In the genomic region with DNA sequence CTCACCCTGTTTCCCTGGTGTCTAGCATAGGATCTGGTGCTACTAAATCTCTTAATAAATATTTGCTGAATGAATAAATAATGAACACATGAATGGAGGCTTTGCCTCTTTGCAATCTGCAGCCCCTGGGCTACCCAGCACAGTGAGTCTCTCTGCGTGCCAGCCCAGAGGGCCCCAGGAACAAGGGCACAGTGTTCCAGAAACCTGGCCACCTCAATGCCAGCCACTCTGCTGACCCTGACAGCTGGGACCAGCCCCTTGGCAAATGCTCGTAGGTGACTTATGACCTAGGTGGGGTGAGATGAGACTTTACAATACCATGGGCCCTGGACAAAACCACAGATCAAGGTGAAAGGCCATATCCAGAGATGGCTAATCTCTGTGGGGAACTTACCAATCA, we compare ENCODE assay signal across 9 cellular contexts. TPM values are rescaled to one million over a fixed set of nuclear protein-coding genes. Genes with fewer than 3 reads are reported as not detected.
DNase-seq lines count a peak whose midpoint lies in the region; ATAC-seq and TF ChIP-seq lines count a peak whose summit lies in the region.
"Had no signal": no experiment of that assay in that cellular context is flagged by ENCODE, and none has a peak within 500 bp of the region (broad histone marks: within the 10 kb centered on the region; RNA-seq: fewer than 3 reads in every experiment).

No MANE protein-coding gene starts in this region.

- H3K9me3 ChIP-seq in right lobe of liver = no peaks in the 10 kb centered on the region
- H3K9me3 ChIP-seq in testis = no peaks in the 10 kb centered on the region

- no peak overlapping the region for H3K4me3 ChIP-seq in brain microvascular endothelial cell (ENCODE audit: low read depth, low read length)
- no peak overlapping the region for H3K4me3 ChIP-seq in right lobe of liver
- H3K4me3 ChIP-seq in testis = no peak overlapping the region

- H3K27me3 ChIP-seq in brain microvascular endothelial cell (replicated peaks) = no peaks in the 10 kb centered on the region
- H3K27me3 ChIP-seq in right lobe of liver = no peaks in the 10 kb centered on the region
- H3K27me3 ChIP-seq in testis = no peaks in the 10 kb centered on the region

- WGBS in right lobe of liver (ENCODE audit: insufficient coverage, low coverage, low lambda C conversion rate, missing lambda C conversion rate) = no CpG with 5 or more reads among the region's 2 CpGs
- WGBS in testis, 2 donors = 48 to 78% methylated on average over 2 of the region's 2 CpGs

- TF ChIP-seq CTCF in brain microvascular endothelial cell (IDR thresholded peaks at IDR 0.05; ENCODE audit: low read depth, low read length, missing control alignments) (no peak), right lobe of liver (IDR thresholded peaks at IDR 0.05) (no peak), testis (IDR thresholded peaks at IDR 0.05) (no peak)

- in situ Hi-C loops in brain microvascular endothelial cell (cut with HindIII; ENCODE audit: low pct_ligation_motif_present, low sequenced_read_pairs) = no loop called here

- no peak for TF ChIP-seq POLR2A in right lobe of liver (IDR thresholded peaks at IDR 0.05)
- no peak for TF ChIP-seq POLR2A in testis (IDR thresholded peaks at IDR 0.05)

- H3K4me1 ChIP-seq in right lobe of liver = peaks cover 0 to 51% (median 16%) of the 10 kb centered on the region in 4 donors
- peaks cover 40% of the 10 kb centered on the region for H3K4me1 ChIP-seq in testis

- H3K27ac ChIP-seq in brain microvascular endothelial cell = peak overlapping the region; percentile 48
- peak overlapping the region; percentile 52 to 83 (median 65) for H3K27ac ChIP-seq in right lobe of liver
- peak overlapping the region; percentile 19 to 77 for H3K27ac ChIP-seq in testis

- DNase-seq in DMS153 (lab: John Stamatoyannopoulos, UW) (peak; percentile 44), DMS153 treated with DMSO at 0.1 percent for 48 hours (lab: John Stamatoyannopoulos, UW; ENCODE audit: unreplicated experiment) (no peak), brain microvascular endothelial cell (no peak), right lobe of liver (peak; percentile 61 to 93 (median 90)), testis (no peak), NCI-H82 treated with DMSO at 0.1 percent for 48 hours (lab: John Stamatoyannopoulos, UW; ENCODE audit: unreplicated experiment) (no peak), NOMO-1 treated with dmso at 0.1 percent for 144 hours (lab: John Stamatoyannopoulos, UW; ENCODE audit: unreplicated experiment) (no peak)
- DNase-seq: nephron progenitor cell had no signal

- H3K36me3 ChIP-seq in brain microvascular endothelial cell (replicated peaks) (peaks cover 50% of the 10 kb centered on the region), right lobe of liver (peaks cover 0 to 40% (median 3%) of the 10 kb centered on the region in 4 donors), testis (ENCODE audit: low read depth, missing control alignments) (no peaks in the 10 kb centered on the region)

- ATAC-seq in right lobe of liver = peak; percentile 66 to 84 (median 81)
- ATAC-seq in HG03135 (IDR thresholded peaks at IDR 0.05; ENCODE audit: unreplicated experiment) = no peak

- intact Hi-C loops in right lobe of liver (cut with DNase I) (no loop called here), testis (cut with DNase I; ENCODE audit: low total_unique reads) (no loop called here)

RNA-seq across cellular contexts. Expression of gene UQCR10, which starts 31.6 kb away (rescaled TPM):
- total RNA-seq in right lobe of liver (10 to 100 TPM; 57.4 to 71.6 (median 64.0) TPM), testis (100 to 1,000 TPM in 1 of 2 donors, 10 to 100 TPM in 1; 91.3 to 122 TPM)
- polyA plus RNA-seq in testis (ENCODE audit: insufficient read depth, low read depth, low replicate concordance) = 211 TPM

RNA-seq across cellular contexts. Expression of gene ZMAT5, which starts 32.0 kb away (rescaled TPM):
- total RNA-seq in right lobe of liver (10 to 100 TPM in 5 of 6 experiments, 1 to 10 TPM in 1; 8.9 to 20.5 (median 13.7) TPM), testis (10 to 100 TPM; 16.7 to 23.4 TPM)
- 19.6 TPM for polyA plus RNA-seq in testis (ENCODE audit: insufficient read depth, low read depth, low replicate concordance)

RNA-seq across cellular contexts. Expression of gene ASCC2, which starts 39.3 kb away (rescaled TPM):
- total RNA-seq in right lobe of liver (10 to 100 TPM; 41.2 to 56.1 (median 47.4) TPM), testis (10 to 100 TPM; 91.5 to 93.8 TPM)
- polyA plus RNA-seq in testis (ENCODE audit: insufficient read depth, low read depth, low replicate concordance) = 108 TPM

Comparison
In these comparisons a context has a peak if more than half of its experiments do, and no peak if none do; other contexts are left out.
1. DNase-seq: peak in DMS153 (single experiment) and right lobe of liver (3 of 3); none in DMS153 treated with DMSO at 0.1 percent for 48 hours (single experiment), brain microvascular endothelial cell (single experiment), testis (single experiment), NCI-H82 treated with DMSO at 0.1 percent for 48 hours (single experiment) and NOMO-1 treated with dmso at 0.1 percent for 144 hours (single experiment).
2. Peak in every context shown above with its lines, with median percentiles within 50 percentile points of each other: H3K27ac ChIP-seq.